In genomic region chr7:12757443-12757842, GRCh38 we compare ENCODE assay signal across 18 cellular contexts.
A peak's percentile ranks its signal among the peaks of the same experiment; 100 is the strongest.
DNase-seq lines count a peak whose midpoint lies in the region; ATAC-seq, FAIRE-seq and TF ChIP-seq lines count a peak whose summit lies in the region.
"Had no signal": no experiment of that assay in that cellular context is flagged by ENCODE, and none has a peak within 500 bp of the region (broad histone marks: within the 10 kb centered on the region; RNA-seq: fewer than 3 reads in every experiment).

No MANE protein-coding gene starts in this region.

- TF ChIP-seq CTCF in fibroblast of the aortic adventitia (IDR thresholded peaks at IDR 0.05; ENCODE audit: insufficient read depth, low read length): no peak
- no peak for TF ChIP-seq CTCF in smooth muscle cell (IDR thresholded peaks at IDR 0.05; ENCODE audit: borderline replicate concordance, insufficient read depth, poor library complexity, severe bottlenecking)
- no peak for TF ChIP-seq CTCF in D721Med (IDR thresholded peaks at IDR 0.05; ENCODE audit: insufficient read depth, missing control alignments)
- TF ChIP-seq CTCF in Peyer's patch (IDR thresholded peaks at IDR 0.05): no peak

- H4K20me1 ChIP-seq in smooth muscle cell (ENCODE audit: low read depth): no peaks in the 10 kb centered on the region

- H3K36me3 ChIP-seq in adipocyte (ENCODE audit: control insufficient read depth, insufficient read depth, low read length, severe bottlenecking): no peaks in the 10 kb centered on the region
- H3K36me3 ChIP-seq in smooth muscle cell (ENCODE audit: low read depth): no peaks in the 10 kb centered on the region
- no peaks in the 10 kb centered on the region for H3K36me3 ChIP-seq in Peyer's patch
- H3K36me3 ChIP-seq: gastrocnemius medialis, sigmoid colon, thoracic aorta had no signal

- H3K79me2 ChIP-seq in smooth muscle cell (ENCODE audit: low read depth): no peaks in the 10 kb centered on the region

- no peaks in the 10 kb centered on the region for H3K9me3 ChIP-seq in adipocyte (ENCODE audit: control insufficient read depth, low read length)
- no peaks in the 10 kb centered on the region for H3K9me3 ChIP-seq in smooth muscle cell (replicated peaks; ENCODE audit: low read depth)
- H3K9me3 ChIP-seq in Peyer's patch: no peaks in the 10 kb centered on the region
- H3K9me3 ChIP-seq: gastrocnemius medialis, sigmoid colon, thoracic aorta had no signal

- H3K4me2 ChIP-seq in smooth muscle cell: peak overlapping the region; percentile 32

- H3F3A ChIP-seq in smooth muscle cell (ENCODE audit: low read depth): no peaks in the 10 kb centered on the region

- no peak for TF ChIP-seq POLR2A in Peyer's patch (IDR thresholded peaks at IDR 0.05)

- H3K4me3 ChIP-seq in adipocyte (ENCODE audit: low read length) (peak overlapping the region; percentile 57), fibroblast of the aortic adventitia (ENCODE audit: low read depth, low read length) (no peak overlapping the region), smooth muscle cell (no peak overlapping the region), Peyer's patch (no peak overlapping the region)
- H3K4me3 ChIP-seq: gastrocnemius medialis, sigmoid colon, thoracic aorta had no signal

- peaks cover 25% of the 10 kb centered on the region for H3K4me1 ChIP-seq in adipocyte (ENCODE audit: control insufficient read depth, insufficient read depth, low read length)
- H3K4me1 ChIP-seq in smooth muscle cell (ENCODE audit: low read depth): no peaks in the 10 kb centered on the region
- no peaks in the 10 kb centered on the region for H3K4me1 ChIP-seq in Peyer's patch

- H2AFZ ChIP-seq in smooth muscle cell (ENCODE audit: low read depth): peak overlapping the region; percentile 58

- peak overlapping the region; percentile 39 for H3K9ac ChIP-seq in adipocyte (ENCODE audit: low read length)
- H3K9ac ChIP-seq in smooth muscle cell (ENCODE audit: low read depth): no peak overlapping the region

- no peak for FAIRE-seq in D721Med (lab: Jason Lieb, UNC)
- FAIRE-seq: GM12892 had no signal

- WGBS in smooth muscle cell (ENCODE audit: low lambda C conversion rate): 21% methylated on average over 3 of the region's 3 CpGs

- ATAC-seq in HG02623 (IDR thresholded peaks at IDR 0.05; ENCODE audit: unreplicated experiment) (no peak), GM21619 (IDR thresholded peaks at IDR 0.05; ENCODE audit: unreplicated experiment) (no peak)

- DNase-seq in H4 (ENCODE audit: low spot score) (peak; percentile 44), adipocyte (ENCODE audit: low read depth) (peak; percentile 93), fibroblast of the aortic adventitia (ENCODE audit: low read depth) (peak; percentile 91), smooth muscle cell (lab: John Stamatoyannopoulos, UW; ENCODE audit: unreplicated experiment) (no peak), D721Med (ENCODE audit: insufficient read length, low spot score) (no peak), Peyer's patch (no peak)
- DNase-seq: activated CD4-positive, alpha-beta memory T cell treated with anti-CD3 and anti-CD28 coated beads, Interleukin-2, amount 10 ng/mL, durations not matched to agents 7 days and 5 days; gastrocnemius medialis; H9; naive B cell; NCI-H1105; NCI-H69; Right ventricle myocardium superior; sigmoid colon had no signal

- peak overlapping the region; percentile 61 for H3K27ac ChIP-seq in smooth muscle cell (ENCODE audit: low read depth)
- H3K27ac ChIP-seq in Peyer's patch: no peak overlapping the region
- H3K27ac ChIP-seq: gastrocnemius medialis, sigmoid colon, thoracic aorta had no signal

- no peaks in the 10 kb centered on the region for H3K27me3 ChIP-seq in adipocyte (replicated peaks; ENCODE audit: control insufficient read depth, insufficient read depth, low read length)
- H3K27me3 ChIP-seq in smooth muscle cell (ENCODE audit: low read depth): no peaks in the 10 kb centered on the region
- no peaks in the 10 kb centered on the region for H3K27me3 ChIP-seq in Peyer's patch
- H3K27me3 ChIP-seq: gastrocnemius medialis, sigmoid colon had no signal

Comparison
In these comparisons a context has a peak if more than half of its experiments do, and no peak if none do; other contexts are left out.
1. DNase-seq: peak in H4 (single experiment), adipocyte (single experiment) and fibroblast of the aortic adventitia (single experiment); none in smooth muscle cell (single experiment), D721Med (single experiment) and Peyer's patch (0 of 3).